ENCODE assay signal across 20 cellular contexts in genomic region chr17:78608122-78608803, GRCh38. TPM values are rescaled to one million over a fixed set of nuclear protein-coding genes. Genes with fewer than 3 reads are reported as not detected.
"Had no signal": no experiment of that assay in that cellular context is flagged by ENCODE, and none has a peak within 500 bp of the region (broad histone marks: within the 10 kb centered on the region; RNA-seq: fewer than 3 reads in every experiment).

No MANE protein-coding gene starts in this region.

- H3K4me1 ChIP-seq: colonic mucosa, parathyroid adenoma, psoas muscle, suprapubic skin had no signal

- H3K27me3 ChIP-seq: colonic mucosa, heart left ventricle, suprapubic skin, tibial nerve had no signal

- ATAC-seq: left colon; naive thymus-derived CD4-positive, alpha-beta T cell had no signal

- FAIRE-seq: frontal cortex, small intestine had no signal

- DNase-seq: colonic mucosa; effector CD4-positive, alpha-beta T cell; endodermal cell; left colon; left ventricle myocardium superior; mesendoderm; naive thymus-derived CD4-positive, alpha-beta T cell; nephron progenitor cell; small intestine; stimulated activated CD4-positive, alpha-beta T cell treated with anti-CD3 and anti-CD28 coated beads, Interleukin-12 subunit alpha, Interleukin-12 subunit beta, amount 100 ng/mL, for 4 hours; stimulated activated naive CD4-positive, alpha-beta T cell had no signal

- H3K9me3 ChIP-seq: colonic mucosa, heart left ventricle, psoas muscle, suprapubic skin, tibial nerve had no signal

- H3K36me3 ChIP-seq: colonic mucosa, heart left ventricle, suprapubic skin, tibial nerve had no signal

- H3K9ac ChIP-seq: parathyroid adenoma had no signal

- H3K27ac ChIP-seq: colonic mucosa, parathyroid adenoma, psoas muscle, suprapubic skin, tibial nerve had no signal

- H3K79me2 ChIP-seq: parathyroid adenoma had no signal

- H3K4me3 ChIP-seq: colonic mucosa, heart left ventricle, lung, psoas muscle, suprapubic skin, tibial nerve had no signal

- H2AFZ ChIP-seq: parathyroid adenoma had no signal

RNA-seq across cellular contexts. Expression of gene DNAH17, which starts 31.1 kb away (rescaled TPM):
- total RNA-seq: glomerular endothelial cell, left colon, left ventricle myocardium superior, ureter had no signal
